ENCODE assay signal across 8 cellular contexts in the genomic region with DNA sequence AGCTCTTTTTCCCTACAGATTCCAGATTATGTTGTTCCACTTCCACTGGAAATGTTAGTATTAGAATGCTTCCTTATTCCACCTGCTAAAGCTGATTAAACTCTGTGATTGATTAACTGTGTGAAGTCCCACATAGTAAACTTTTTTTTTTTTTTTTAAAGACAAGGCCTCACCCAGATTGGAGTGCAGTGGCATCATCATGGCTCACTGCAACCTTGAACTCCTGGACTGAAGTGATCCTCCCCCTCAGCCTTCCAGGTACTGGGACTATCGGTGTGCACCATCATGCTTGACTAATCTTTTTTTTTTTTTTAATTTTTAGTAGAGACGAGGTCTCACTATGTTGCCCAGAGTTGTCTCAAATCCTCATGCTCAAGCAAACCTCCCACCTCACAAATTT.
"Had no signal": no experiment of that assay in that cellular context is flagged by ENCODE, and none has a peak within 500 bp of the region (broad histone marks: within the 10 kb centered on the region; RNA-seq: fewer than 3 reads in every experiment).

No MANE protein-coding gene starts in this region.

- ATAC-seq: GM12878 had no signal

- FAIRE-seq: G401.6, GM12878, GM12891, GM12892, GM18507, GM19239 had no signal

- DNase-seq: GDM1, GF-D8 had no signal

- H3K4me3 ChIP-seq: GM12878 had no signal
